In the genomic region with DNA sequence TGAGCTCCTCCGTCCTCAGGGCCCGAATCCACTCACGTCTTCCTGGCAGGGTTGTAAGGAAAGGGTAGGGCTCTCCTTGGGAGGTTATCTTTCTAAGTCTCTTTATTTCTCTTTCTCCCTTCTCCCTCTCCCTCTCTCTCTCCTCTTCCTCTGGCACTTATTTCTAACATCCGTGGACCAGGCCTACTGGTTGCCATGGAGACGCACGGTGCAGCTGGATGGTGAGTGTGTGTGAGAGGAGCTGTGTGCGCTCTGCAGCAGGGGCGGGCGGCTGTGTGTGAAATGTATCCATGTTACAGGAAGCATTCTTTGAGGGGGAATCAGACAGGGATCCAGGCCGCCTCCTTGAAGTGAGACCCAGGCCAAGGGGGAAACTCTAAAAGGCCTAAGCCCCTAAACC, we compare ENCODE assay signal across 10 cellular contexts. TPM values are rescaled to one million over a fixed set of nuclear protein-coding genes. Genes with fewer than 3 reads are reported as not detected.
DNase-seq lines count a peak whose midpoint lies in the region; TF ChIP-seq lines count a peak whose summit lies in the region.
"Had no signal": no experiment of that assay in that cellular context is flagged by ENCODE, and none has a peak within 500 bp of the region (broad histone marks: within the 10 kb centered on the region; RNA-seq: fewer than 3 reads in every experiment).

No MANE protein-coding gene starts in this region.

- DNase-seq in activated CD4-positive, alpha-beta T cell treated with anti-CD3 and anti-CD28 coated beads for 48 hours = peak; percentile 23
- DNase-seq in activated CD4-positive, alpha-beta T cell treated with anti-CD3 and anti-CD28 coated beads for 4 hours = no peak
- DNase-seq in NCI-H748 treated with DMSO at 0.1 percent for 48 hours (lab: John Stamatoyannopoulos, UW) (peak; percentile 85), fibroblast of villous mesenchyme (ENCODE audit: low read depth) (peak; percentile 25), superior temporal gyrus (ENCODE audit: extremely low spot score) (peak; percentile 93), NCI-H187 treated with DMSO at 0.1 percent for 48 hours (lab: John Stamatoyannopoulos, UW) (no peak), COLO829 (ENCODE audit: low spot score) (no peak), amniotic stem cell (lab: John Stamatoyannopoulos, UW) (no peak)
- DNase-seq: activated CD8-positive, alpha-beta memory T cell treated with anti-CD3 and anti-CD28 coated beads for 24 hours had no signal

- no peak for TF ChIP-seq CTCF in fibroblast of villous mesenchyme (IDR thresholded peaks at IDR 0.05; ENCODE audit: insufficient read depth, low read depth, low read length)

- H3K4me3 ChIP-seq in fibroblast of villous mesenchyme (ENCODE audit: low read depth, low read length) = no peak overlapping the region

RNA-seq across cellular contexts. Expression of a gene that starts 32.2 kb away (rescaled TPM):
- total RNA-seq in fibroblast of villous mesenchyme = 0.43 and 3.5 TPM in 2 replicates
- total RNA-seq: B cell had no signal

Comparison
In these comparisons a context has a peak if more than half of its experiments do, and no peak if none do; other contexts are left out.
1. DNase-seq: peak in activated CD4-positive, alpha-beta T cell treated with anti-CD3 and anti-CD28 coated beads for 48 hours (single experiment), NCI-H748 treated with DMSO at 0.1 percent for 48 hours (single experiment), fibroblast of villous mesenchyme (single experiment) and superior temporal gyrus (single experiment); none in activated CD4-positive, alpha-beta T cell treated with anti-CD3 and anti-CD28 coated beads for 4 hours (0 of 2), NCI-H187 treated with DMSO at 0.1 percent for 48 hours (single experiment), COLO829 (single experiment) and amniotic stem cell (single experiment).